Comparison of ENCODE assay signal across 8 cellular contexts in genomic region chr22:29040385-29041275, GRCh38. TPM values are rescaled to one million over a fixed set of nuclear protein-coding genes. Genes with fewer than 3 reads are reported as not detected.
DNase-seq lines count a peak whose midpoint lies in the region; ATAC-seq and TF ChIP-seq lines count a peak whose summit lies in the region.

No MANE protein-coding gene starts in this region.

- no peaks in the 10 kb centered on the region for H3K4me1 ChIP-seq in naive thymus-derived CD4-positive, alpha-beta T cell (ENCODE audit: control insufficient read depth in 2 of 2, insufficient read depth in 2 of 2, low read length in 2 of 2)

- H3K27me3 ChIP-seq in CD4-positive, alpha-beta T cell (ENCODE audit: control insufficient read depth, insufficient read depth, low read length) = no peaks in the 10 kb centered on the region
- H3K27me3 ChIP-seq in naive thymus-derived CD4-positive, alpha-beta T cell (ENCODE audit: control insufficient read depth in 2 of 2, insufficient read depth in 2 of 2, low read length in 2 of 2) = no peaks in the 10 kb centered on the region

- CTCF ChIA-PET in CD4-positive, alpha-beta T cell (lab: Charles Lee) = interaction anchor here (0.6 to 3.2 kb wide), 13 partner anchors 13 to 1021 kb away, joined by 3 to 35 read pairs (median 3); no protein-coding TSS in a partner anchor
- CTCF ChIA-PET in naive thymus-derived CD4-positive, alpha-beta T cell (lab: Charles Lee) = interaction anchor here (0.6 to 4.6 kb wide), 20 partner anchors 8 to 697 kb away, joined by 3 to 50 read pairs (median 4); no protein-coding TSS in a partner anchor

- peak; percentile 97 for TF ChIP-seq CTCF in CD4-positive, alpha-beta T cell (IDR thresholded peaks at IDR 0.05)

- DNase-seq in CD4-positive, alpha-beta T cell = peak; percentile 40 to 62 (median 50)
- DNase-seq in HK-2 (ENCODE audit: unreplicated experiment) = peak; percentile 47
- peak; percentile 13 for DNase-seq in NOMO-1 treated with dmso at 0.1 percent for 144 hours (lab: John Stamatoyannopoulos, UW; ENCODE audit: unreplicated experiment)
- peak; percentile 64 for DNase-seq in activated CD8-positive, alpha-beta memory T cell treated with anti-CD3 and anti-CD28 coated beads, Interleukin-2, amount 50 U/mL, for 4 hours
- peak; percentile 80 to 89 for DNase-seq in erythroblast (lab: John Stamatoyannopoulos, UW)
- DNase-seq in naive thymus-derived CD4-positive, alpha-beta T cell = peak in 8 of 9 donors; percentile 41 to 73 (median 66)
- peak; percentile 40 to 66 for DNase-seq in stimulated activated effector memory CD8-positive, alpha-beta T cell treated with anti-CD3 and anti-CD28 coated beads, Interleukin-12 subunit alpha, Interleukin-12 subunit beta, amount 100 ng/mL, for 72 hours (ENCODE audit: low spot score in 2 of 2)

- H3K9me3 ChIP-seq in CD4-positive, alpha-beta T cell (ENCODE audit: control insufficient read depth, low read length) = no peaks in the 10 kb centered on the region
- H3K9me3 ChIP-seq in naive thymus-derived CD4-positive, alpha-beta T cell (ENCODE audit: control insufficient read depth in 2 of 3, low read length in 3 of 3) = no peaks in the 10 kb centered on the region

- H3K27ac ChIP-seq in CD4-positive, alpha-beta T cell (ENCODE audit: low read depth, low read length) = no peak overlapping the region
- H3K27ac ChIP-seq in naive thymus-derived CD4-positive, alpha-beta T cell (ENCODE audit: low read depth, low read length) = no peak overlapping the region

- H3K9me3 Mint-ChIP-seq in CD4-positive, alpha-beta T cell = no peaks in the 10 kb centered on the region
- H3K9me3 Mint-ChIP-seq in naive thymus-derived CD4-positive, alpha-beta T cell = no peaks in the 10 kb centered on the region
- no peaks in the 10 kb centered on the region for H3K9me3 Mint-ChIP-seq in stimulated activated effector memory CD8-positive, alpha-beta T cell treated with anti-CD3 and anti-CD28 coated beads, Interleukin-12 subunit alpha, Interleukin-12 subunit beta, amount 100 ng/mL, for 72 hours

- H3K27ac Mint-ChIP-seq in CD4-positive, alpha-beta T cell = no peak overlapping the region
- H3K27ac Mint-ChIP-seq in naive thymus-derived CD4-positive, alpha-beta T cell = no peak overlapping the region
- no peak overlapping the region for H3K27ac Mint-ChIP-seq in stimulated activated effector memory CD8-positive, alpha-beta T cell treated with anti-CD3 and anti-CD28 coated beads, Interleukin-12 subunit alpha, Interleukin-12 subunit beta, amount 100 ng/mL, for 72 hours

- no peak overlapping the region for H3K4me3 ChIP-seq in naive thymus-derived CD4-positive, alpha-beta T cell (ENCODE audit: low read length)

- H3K4me3 Mint-ChIP-seq in CD4-positive, alpha-beta T cell = no peak overlapping the region
- no peak overlapping the region for H3K4me3 Mint-ChIP-seq in naive thymus-derived CD4-positive, alpha-beta T cell
- no peak overlapping the region for H3K4me3 Mint-ChIP-seq in stimulated activated effector memory CD8-positive, alpha-beta T cell treated with anti-CD3 and anti-CD28 coated beads, Interleukin-12 subunit alpha, Interleukin-12 subunit beta, amount 100 ng/mL, for 72 hours

- H3K36me3 ChIP-seq in naive thymus-derived CD4-positive, alpha-beta T cell (ENCODE audit: control insufficient read depth in 2 of 3, insufficient read depth in 3 of 3, low read length in 3 of 3) = no peaks in the 10 kb centered on the region

- no peaks in the 10 kb centered on the region for H3K36me3 Mint-ChIP-seq in CD4-positive, alpha-beta T cell (ENCODE audit: low read depth)
- peaks cover 0 to 8% (median 0%) of the 10 kb centered on the region in 5 donors for H3K36me3 Mint-ChIP-seq in naive thymus-derived CD4-positive, alpha-beta T cell
- no peaks in the 10 kb centered on the region for H3K36me3 Mint-ChIP-seq in stimulated activated effector memory CD8-positive, alpha-beta T cell treated with anti-CD3 and anti-CD28 coated beads, Interleukin-12 subunit alpha, Interleukin-12 subunit beta, amount 100 ng/mL, for 72 hours

- no peaks in the 10 kb centered on the region for H3K4me1 Mint-ChIP-seq in CD4-positive, alpha-beta T cell (ENCODE audit: low read depth)
- H3K4me1 Mint-ChIP-seq in naive thymus-derived CD4-positive, alpha-beta T cell = no peaks in the 10 kb centered on the region
- H3K4me1 Mint-ChIP-seq in stimulated activated effector memory CD8-positive, alpha-beta T cell treated with anti-CD3 and anti-CD28 coated beads, Interleukin-12 subunit alpha, Interleukin-12 subunit beta, amount 100 ng/mL, for 72 hours = no peaks in the 10 kb centered on the region

- intact Hi-C loops in CD4-positive, alpha-beta T cell (cut with DNase I, micrococcal nuclease) = loop anchor here (1.0 to 10.0 kb wide), 6 partner anchors 185 to 1020 kb away; no protein-coding TSS in a partner anchor
- intact Hi-C loops in naive thymus-derived CD4-positive, alpha-beta T cell (cut with micrococcal nuclease) = loop anchor here (1.0 to 5.0 kb wide), 7 partner anchors 185 to 1020 kb away; partner anchors contain the start of gene CCDC117 (in 1 of the 2)

- H3K27me3 Mint-ChIP-seq in CD4-positive, alpha-beta T cell = no peaks in the 10 kb centered on the region
- peaks cover 3 to 25% (median 4%) of the 10 kb centered on the region in 5 donors for H3K27me3 Mint-ChIP-seq in naive thymus-derived CD4-positive, alpha-beta T cell

- no peak for TF ChIP-seq POLR2A in erythroblast (IDR thresholded peaks at IDR 0.05; ENCODE audit: low read length)

- POLR2A ChIA-PET in CD4-positive, alpha-beta T cell (lab: Charles Lee) = interaction anchor here (1.5 kb wide), 1 partner anchor 185 kb away, joined by 10 read pairs; no protein-coding TSS in a partner anchor
- POLR2A ChIA-PET in naive thymus-derived CD4-positive, alpha-beta T cell (lab: Charles Lee) = interaction anchor here (1.2 kb wide), 1 partner anchor 187 kb away, joined by 4 read pairs; no protein-coding TSS in a partner anchor

- peak; percentile 75 for ATAC-seq in CD4-positive, alpha-beta T cell (ENCODE audit: poor library complexity)
- ATAC-seq in naive thymus-derived CD4-positive, alpha-beta T cell = peak; percentile 87
- peak; percentile 63 for ATAC-seq in stimulated activated effector memory CD8-positive, alpha-beta T cell treated with anti-CD3 and anti-CD28 coated beads, Interleukin-12 subunit alpha, Interleukin-12 subunit beta, amount 100 ng/mL, for 72 hours
- no peak for ATAC-seq in HG03442 (IDR thresholded peaks at IDR 0.05; ENCODE audit: unreplicated experiment)

RNA-seq across cellular contexts. Expression of gene C22orf31, which starts 21.0 kb away (rescaled TPM):
- not detected for total RNA-seq in CD4-positive, alpha-beta T cell
- total RNA-seq in naive thymus-derived CD4-positive, alpha-beta T cell = not detected
- polyA plus RNA-seq in naive thymus-derived CD4-positive, alpha-beta T cell = not detected

RNA-seq across cellular contexts. Expression of gene KREMEN1, which starts 32.2 kb away (rescaled TPM):
- not detected for total RNA-seq in CD4-positive, alpha-beta T cell
- 1 to 10 TPM in 1 of 5 experiments, not detected in 4; 1.1 TPM for total RNA-seq in naive thymus-derived CD4-positive, alpha-beta T cell
- not detected for polyA plus RNA-seq in naive thymus-derived CD4-positive, alpha-beta T cell

Comparison
In these comparisons a context has a peak if more than half of its experiments do, and no peak if none do; other contexts are left out.
1. DNase-seq: peak in every context shown above with its lines; median percentile 84 in erythroblast; 66 in naive thymus-derived CD4-positive, alpha-beta T cell; 64 in activated CD8-positive, alpha-beta memory T cell treated with anti-CD3 and anti-CD28 coated beads, Interleukin-2, amount 50 U/mL, for 4 hours; 53 in stimulated activated effector memory CD8-positive, alpha-beta T cell treated with anti-CD3 and anti-CD28 coated beads, Interleukin-12 subunit alpha, Interleukin-12 subunit beta, amount 100 ng/mL, for 72 hours; 50 in CD4-positive, alpha-beta T cell; 47 in HK-2; 13 in NOMO-1 treated with dmso at 0.1 percent for 144 hours.